Comparison of ENCODE assay signal across 15 cellular contexts in the genomic region with DNA sequence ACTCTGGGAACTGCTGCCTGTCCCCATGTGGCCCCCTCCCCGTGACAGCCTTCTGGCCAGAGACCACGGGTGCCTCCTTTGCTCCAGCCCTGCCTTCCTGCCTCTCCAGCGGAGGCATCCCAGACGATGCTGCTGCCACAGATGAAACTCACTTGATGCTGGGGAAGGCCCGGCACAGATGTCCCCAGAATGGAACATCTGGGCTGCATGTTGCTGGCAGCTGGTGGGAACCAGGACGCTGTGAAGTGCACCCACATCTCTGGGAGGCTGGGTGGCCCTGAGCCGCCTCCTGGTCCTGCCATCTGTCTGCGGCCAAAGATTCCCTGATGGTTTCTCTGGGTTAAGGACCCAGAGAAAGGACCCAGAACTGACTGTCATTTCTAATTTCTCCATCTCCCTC. TPM values are rescaled to one million over a fixed set of nuclear protein-coding genes. Genes with fewer than 3 reads are reported as not detected.
A peak's percentile ranks its signal among the peaks of the same experiment; 100 is the strongest.
DNase-seq lines count a peak whose midpoint lies in the region; ATAC-seq and TF ChIP-seq lines count a peak whose summit lies in the region.
"Had no signal": no experiment of that assay in that cellular context is flagged by ENCODE, and none has a peak within 500 bp of the region (broad histone marks: within the 10 kb centered on the region; RNA-seq: fewer than 3 reads in every experiment).

No MANE protein-coding gene starts in this region.

- H3K9me3 ChIP-seq in neural progenitor cell (ENCODE audit: low read depth) = no peaks in the 10 kb centered on the region
- peaks cover 0 to 14% (median 5%) of the 10 kb centered on the region in 4 donors for H3K9me3 ChIP-seq in esophagus muscularis mucosa

- no peaks in the 10 kb centered on the region for H4K20me1 ChIP-seq in neural progenitor cell (ENCODE audit: low read depth)

- H3K36me3 Mint-ChIP-seq in neural progenitor cell = peaks cover 1% of the 10 kb centered on the region
- no peaks in the 10 kb centered on the region for H3K36me3 Mint-ChIP-seq in T-helper 2 cell treated with Interferon-gamma antibody and Interleukin-4, amounts not matched to agents 5 μg/mL and 100 μg/mL, for 36 hours (ENCODE audit: low read depth)

- no peak overlapping the region for H3K4me3 ChIP-seq in neural progenitor cell
- H3K4me3 ChIP-seq in esophagus muscularis mucosa = no peak overlapping the region

- H3K9me3 Mint-ChIP-seq in neural progenitor cell = peaks cover 7% of the 10 kb centered on the region
- peaks cover 12% of the 10 kb centered on the region for H3K9me3 Mint-ChIP-seq in T-helper 2 cell treated with Interferon-gamma antibody and Interleukin-4, amounts not matched to agents 5 μg/mL and 100 μg/mL, for 36 hours

- peak overlapping the region; percentile 57 for H3K27ac Mint-ChIP-seq in neural progenitor cell
- H3K27ac Mint-ChIP-seq in T-helper 2 cell treated with Interferon-gamma antibody and Interleukin-4, amounts not matched to agents 5 μg/mL and 100 μg/mL, for 36 hours = no peak overlapping the region
- H3K27ac Mint-ChIP-seq: B cell; CD4-positive, alpha-beta T cell had no signal

- ATAC-seq in SK-N-SH treated with all-trans-retinoic acid at 6 μM for 48 hours = peak; percentile 30; the same call in 1 of the 3 replicates

- H3K4me1 Mint-ChIP-seq in neural progenitor cell = peaks cover 70% of the 10 kb centered on the region
- no peaks in the 10 kb centered on the region for H3K4me1 Mint-ChIP-seq in T-helper 2 cell treated with Interferon-gamma antibody and Interleukin-4, amounts not matched to agents 5 μg/mL and 100 μg/mL, for 36 hours (ENCODE audit: low read depth)
- H3K4me1 Mint-ChIP-seq: B cell had no signal

- no peak for TF ChIP-seq CTCF in neural progenitor cell (IDR thresholded peaks at IDR 0.05)
- no peak for TF ChIP-seq CTCF in esophagus muscularis mucosa (IDR thresholded peaks at IDR 0.05)

- WGBS in esophagus muscularis mucosa = 47% methylated on average over 8 of the region's 8 CpGs

- H3K27ac ChIP-seq in neural progenitor cell = peak overlapping the region; percentile 29
- H3K27ac ChIP-seq in esophagus muscularis mucosa (replicated peaks in 1 of 4) = no peak overlapping the region

- peaks cover 54% of the 10 kb centered on the region for H3K4me1 ChIP-seq in neural progenitor cell
- peaks cover 0 to 3% (median 0%) of the 10 kb centered on the region in 4 donors for H3K4me1 ChIP-seq in esophagus muscularis mucosa

- no peaks in the 10 kb centered on the region for H3K79me2 ChIP-seq in neural progenitor cell (ENCODE audit: low read depth)

- no peak overlapping the region for H3K9ac ChIP-seq in neural progenitor cell

- peaks cover 7% of the 10 kb centered on the region for H3K27me3 Mint-ChIP-seq in neural progenitor cell (ENCODE audit: insufficient read depth, low read depth)
- peaks cover 9% of the 10 kb centered on the region for H3K27me3 Mint-ChIP-seq in T-helper 2 cell treated with Interferon-gamma antibody and Interleukin-4, amounts not matched to agents 5 μg/mL and 100 μg/mL, for 36 hours (ENCODE audit: low read depth)

- no peak for TF ChIP-seq POLR2A in esophagus muscularis mucosa (IDR thresholded peaks at IDR 0.05; ENCODE audit: low read depth)

- H3K4me2 ChIP-seq in neural progenitor cell = no peak overlapping the region

- no peak overlapping the region for H3K4me3 Mint-ChIP-seq in neural progenitor cell
- no peak overlapping the region for H3K4me3 Mint-ChIP-seq in T-helper 2 cell treated with Interferon-gamma antibody and Interleukin-4, amounts not matched to agents 5 μg/mL and 100 μg/mL, for 36 hours
- H3K4me3 Mint-ChIP-seq: B cell; CD4-positive, alpha-beta T cell had no signal

- DNase-seq in DMS 273 treated with DMSO at 0.1 percent for 48 hours (lab: John Stamatoyannopoulos, UW) (peak; percentile 68), NCI-H2171 treated with DMSO at 0.1 percent for 48 hours (lab: John Stamatoyannopoulos, UW) (peak; percentile 83), neural progenitor cell (ENCODE audit: low spot score) (no peak), esophagus muscularis mucosa (ENCODE audit: extremely low spot score) (no peak), DMS79 (lab: John Stamatoyannopoulos, UW) (no peak)
- DNase-seq in activated CD4-positive, alpha-beta T cell treated with anti-CD3 and anti-CD28 coated beads for 4 hours = no peak
- no peak for DNase-seq in T-helper 2 cell treated with Interferon-gamma antibody and Interleukin-4, amounts not matched to agents 5 μg/mL and 100 μg/mL, for 36 hours (ENCODE audit: low spot score)
- DNase-seq: C1 segment of cervical spinal cord; Calu3; CD4-positive, alpha-beta T cell; GF-D8; HCEC 1CT; IMR-90 had no signal

- peaks cover 49% of the 10 kb centered on the region for H3F3A ChIP-seq in neural progenitor cell (ENCODE audit: low read depth)

- intact Hi-C loops in esophagus muscularis mucosa (cut with DNase I) = no loop called here

- no peak for TF ChIP-seq EP300 in esophagus muscularis mucosa (IDR thresholded peaks at IDR 0.05)

- no peak overlapping the region for H2AFZ ChIP-seq in neural progenitor cell (replicated peaks)

- H3K27me3 ChIP-seq in neural progenitor cell (no peaks in the 10 kb centered on the region), esophagus muscularis mucosa (peaks cover 3 to 96% (median 34%) of the 10 kb centered on the region in 4 donors)

- no peaks in the 10 kb centered on the region for H3K36me3 ChIP-seq in neural progenitor cell
- no peaks in the 10 kb centered on the region for H3K36me3 ChIP-seq in esophagus muscularis mucosa

TF ChIP-seq in SK-N-SH treated with all-trans-retinoic acid at 6 μM for 48 hours, 23 proteins besides CTCF, POLR2A, EP300 and RAD21:
- TF ChIP-seq, protein P1, sequence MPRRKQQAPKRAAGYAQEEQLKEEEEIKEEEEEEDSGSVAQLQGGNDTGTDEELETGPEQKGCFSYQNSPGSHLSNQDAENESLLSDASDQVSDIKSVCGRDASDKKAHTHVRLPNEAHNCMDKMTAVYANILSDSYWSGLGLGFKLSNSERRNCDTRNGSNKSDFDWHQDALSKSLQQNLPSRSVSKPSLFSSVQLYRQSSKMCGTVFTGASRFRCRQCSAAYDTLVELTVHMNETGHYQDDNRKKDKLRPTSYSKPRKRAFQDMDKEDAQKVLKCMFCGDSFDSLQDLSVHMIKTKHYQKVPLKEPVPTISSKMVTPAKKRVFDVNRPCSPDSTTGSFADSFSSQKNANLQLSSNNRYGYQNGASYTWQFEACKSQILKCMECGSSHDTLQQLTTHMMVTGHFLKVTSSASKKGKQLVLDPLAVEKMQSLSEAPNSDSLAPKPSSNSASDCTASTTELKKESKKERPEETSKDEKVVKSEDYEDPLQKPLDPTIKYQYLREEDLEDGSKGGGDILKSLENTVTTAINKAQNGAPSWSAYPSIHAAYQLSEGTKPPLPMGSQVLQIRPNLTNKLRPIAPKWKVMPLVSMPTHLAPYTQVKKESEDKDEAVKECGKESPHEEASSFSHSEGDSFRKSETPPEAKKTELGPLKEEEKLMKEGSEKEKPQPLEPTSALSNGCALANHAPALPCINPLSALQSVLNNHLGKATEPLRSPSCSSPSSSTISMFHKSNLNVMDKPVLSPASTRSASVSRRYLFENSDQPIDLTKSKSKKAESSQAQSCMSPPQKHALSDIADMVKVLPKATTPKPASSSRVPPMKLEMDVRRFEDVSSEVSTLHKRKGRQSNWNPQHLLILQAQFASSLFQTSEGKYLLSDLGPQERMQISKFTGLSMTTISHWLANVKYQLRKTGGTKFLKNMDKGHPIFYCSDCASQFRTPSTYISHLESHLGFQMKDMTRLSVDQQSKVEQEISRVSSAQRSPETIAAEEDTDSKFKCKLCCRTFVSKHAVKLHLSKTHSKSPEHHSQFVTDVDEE (CRISPR knock-in tag; IDR thresholded peaks at IDR 0.05) = no peak
- TF ChIP-seq RARB (CRISPR knock-in tag; IDR thresholded peaks at IDR 0.05) = no peak
- TF ChIP-seq TCF4 (CRISPR knock-in tag; IDR thresholded peaks at IDR 0.05; ENCODE audit: borderline replicate concordance) = peak; percentile 35; the same call in 1 of the 2 replicates
- TF ChIP-seq ZNF565 (CRISPR knock-in tag; conservative IDR thresholded peaks at IDR 0.05; ENCODE audit: low read depth) = no peak
- TF ChIP-seq ZNF70 (CRISPR knock-in tag; IDR thresholded peaks at IDR 0.05) = no peak

RNA-seq across cellular contexts. Expression of a gene that starts 51.9 kb away (rescaled TPM):
- 167 and 403 TPM in 2 replicates for total RNA-seq in neural progenitor cell (ENCODE audit: low replicate concordance)
- total RNA-seq in esophagus muscularis mucosa = 100 to 1,000 TPM; 140 to 311 (median 224) TPM

Comparison
In these comparisons a context has a peak if more than half of its experiments do, and no peak if none do; other contexts are left out.
1. DNase-seq: peak in DMS 273 treated with DMSO at 0.1 percent for 48 hours (single experiment) and NCI-H2171 treated with DMSO at 0.1 percent for 48 hours (single experiment); none in neural progenitor cell (single experiment), esophagus muscularis mucosa (single experiment), activated CD4-positive, alpha-beta T cell treated with anti-CD3 and anti-CD28 coated beads for 4 hours (0 of 2), DMS79 (single experiment) and T-helper 2 cell treated with Interferon-gamma antibody and Interleukin-4, amounts not matched to agents 5 μg/mL and 100 μg/mL, for 36 hours (single experiment).